In the genomic region with DNA sequence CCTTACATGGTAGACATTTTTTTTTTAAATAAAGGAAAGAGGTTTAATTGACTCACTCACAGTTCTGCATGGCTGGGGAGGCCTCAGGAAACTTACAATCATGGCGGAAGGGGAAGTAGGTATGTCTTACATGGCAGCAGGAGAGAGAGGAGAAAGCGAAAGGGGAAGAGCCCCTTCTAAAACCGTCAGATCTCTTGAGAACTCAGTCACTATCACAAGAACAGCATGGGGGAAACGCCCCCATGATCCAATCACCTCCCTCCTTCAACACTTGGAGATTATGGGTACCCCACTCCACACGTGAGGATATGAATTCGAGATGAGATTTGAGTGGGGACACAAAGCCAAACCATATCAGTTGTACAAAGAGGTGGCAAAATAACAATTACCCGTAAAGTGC, we compare ENCODE assay signal across 18 cellular contexts.
DNase-seq lines count a peak whose midpoint lies in the region; TF ChIP-seq lines count a peak whose summit lies in the region.
"Had no signal": no experiment of that assay in that cellular context is flagged by ENCODE, and none has a peak within 500 bp of the region (broad histone marks: within the 10 kb centered on the region; RNA-seq: fewer than 3 reads in every experiment).

No MANE protein-coding gene starts in this region.

- no peaks in the 10 kb centered on the region for H3K9me2 ChIP-seq in DOHH2 (replicated peaks; ENCODE audit: control insufficient read depth, low read length)

- H3K4me3 Mint-ChIP-seq in nephron progenitor cell, result no peak overlapping the region
- no peak overlapping the region for H3K4me3 Mint-ChIP-seq in CD8-positive, alpha-beta memory T cell
- H3K4me3 Mint-ChIP-seq: H9 had no signal

- no peaks in the 10 kb centered on the region for H3K36me3 Mint-ChIP-seq in nephron progenitor cell (ENCODE audit: low read depth)
- H3K36me3 Mint-ChIP-seq in CD8-positive, alpha-beta memory T cell, result no peaks in the 10 kb centered on the region

- peaks cover 19% of the 10 kb centered on the region; the same call in 1 of the 2 replicates for H3K9me3 ChIP-seq in DOHH2 (ENCODE audit: control insufficient read depth, insufficient read depth, low read length)
- H3K9me3 ChIP-seq in CD8-positive, alpha-beta memory T cell (ENCODE audit: low read length), result no peaks in the 10 kb centered on the region
- H3K9me3 ChIP-seq: BE2C, MG63 had no signal

- peaks cover 47% of the 10 kb centered on the region for H3K4me1 ChIP-seq in DOHH2 (ENCODE audit: control insufficient read depth, low read length)
- no peaks in the 10 kb centered on the region for H3K4me1 ChIP-seq in CD8-positive, alpha-beta memory T cell (ENCODE audit: insufficient read depth, low read length)
- H3K4me1 ChIP-seq: BE2C had no signal

- peak overlapping the region; percentile 75; the same call in 1 of the 2 replicates for H3K27ac ChIP-seq in DOHH2 (ENCODE audit: low read depth, low read length)
- H3K27ac ChIP-seq in CD8-positive, alpha-beta memory T cell (ENCODE audit: low read depth, low read length), result no peak overlapping the region
- H3K27ac ChIP-seq: KMS-11, SK-N-MC had no signal

- H3K27me3 ChIP-seq in DOHH2 (ENCODE audit: control insufficient read depth, low read length), result no peaks in the 10 kb centered on the region
- H3K27me3 ChIP-seq in CD8-positive, alpha-beta memory T cell (ENCODE audit: insufficient read depth, low read length, poor library complexity, severe bottlenecking), result no peaks in the 10 kb centered on the region
- H3K27me3 ChIP-seq: BE2C, MG63 had no signal

- TF ChIP-seq CTCF in DOHH2 (IDR thresholded peaks at IDR 0.05; ENCODE audit: low read depth, low read length, poor library complexity, severe bottlenecking) (no peak), nephron progenitor cell (IDR thresholded peaks at IDR 0.05) (no peak)

- H3K27ac Mint-ChIP-seq in nephron progenitor cell, result peak overlapping the region; percentile 43
- H3K27ac Mint-ChIP-seq in CD8-positive, alpha-beta memory T cell, result no peak overlapping the region
- H3K27ac Mint-ChIP-seq: H9 had no signal

- 0 out of 2 replicates have a peak overlapping the region, but pooled peaks have one; percentile 5 for H3K4me2 ChIP-seq in DOHH2 (ENCODE audit: low read length)
- H3K4me2 ChIP-seq: KMS-11 had no signal

- in situ Hi-C loops in KBM-7 (cut with MboI; ENCODE audit: low pct_unique_long_range_greater_than_20kb, low sequenced_read_pairs), result no loop called here

- no peaks in the 10 kb centered on the region for H4K20me1 ChIP-seq in DOHH2 (ENCODE audit: control insufficient read depth, insufficient read depth, low read depth, low read length)

- no peaks in the 10 kb centered on the region for H3K27me3 Mint-ChIP-seq in nephron progenitor cell (ENCODE audit: low read depth, poor library complexity)
- H3K27me3 Mint-ChIP-seq in CD8-positive, alpha-beta memory T cell, result peaks cover 0 to 4% of the 10 kb centered on the region in 2 donors

- peaks cover 15% of the 10 kb centered on the region for H3K4me1 Mint-ChIP-seq in nephron progenitor cell
- H3K4me1 Mint-ChIP-seq in CD8-positive, alpha-beta memory T cell, result no peaks in the 10 kb centered on the region
- H3K4me1 Mint-ChIP-seq: H9 had no signal

- peak overlapping the region; percentile 27; the same call in 1 of the 2 replicates for H3K4me3 ChIP-seq in DOHH2 (ENCODE audit: low read length)
- H3K4me3 ChIP-seq in CD8-positive, alpha-beta memory T cell (ENCODE audit: low read length), result no peak overlapping the region
- H3K4me3 ChIP-seq: MG63, SK-N-MC had no signal

- H3K36me3 ChIP-seq in DOHH2 (ENCODE audit: control insufficient read depth, low read length), result no peaks in the 10 kb centered on the region
- H3K36me3 ChIP-seq in CD8-positive, alpha-beta memory T cell (ENCODE audit: insufficient read depth, low read length), result no peaks in the 10 kb centered on the region
- H3K36me3 ChIP-seq: BE2C, MG63 had no signal

- POLR2A ChIA-PET in CD8-positive, alpha-beta memory T cell (lab: Charles Lee), result no interaction called here

- DNase-seq in KBM-7 (peak; percentile 60), OCI-M1 (lab: John Stamatoyannopoulos, UW) (peak; percentile 43), nephron progenitor cell (no peak), NCI-H446 (lab: John Stamatoyannopoulos, UW) (no peak), germinal center (ENCODE audit: low spot score) (no peak)
- no peak for DNase-seq in CD8-positive, alpha-beta memory T cell
- DNase-seq: BE2C, DMS 273 treated with DMSO at 0.1 percent for 48 hours, H9, MG63, NCI-H1417 treated with DMSO at 0.1 percent for 48 hours, NCI-H2029, NCI-H2171 treated with DMSO at 0.1 percent for 48 hours, NCI-H524, PC-3 had no signal

- CTCF ChIA-PET in CD8-positive, alpha-beta memory T cell (lab: Charles Lee), result no interaction called here

- no peaks in the 10 kb centered on the region for H3K79me2 ChIP-seq in DOHH2 (ENCODE audit: control insufficient read depth, low read length)

- peaks cover 5% of the 10 kb centered on the region; the same call in 1 of the 2 replicates for H3F3A ChIP-seq in DOHH2 (ENCODE audit: control insufficient read depth, insufficient read depth)

- no peaks in the 10 kb centered on the region for H3K9me3 Mint-ChIP-seq in nephron progenitor cell
- H3K9me3 Mint-ChIP-seq in CD8-positive, alpha-beta memory T cell, result peaks cover 0 to 2% (median 0%) of the 10 kb centered on the region in 5 donors
- H3K9me3 Mint-ChIP-seq: H9 had no signal

Comparison
In these comparisons a context has a peak if more than half of its experiments do, and no peak if none do; other contexts are left out.
1. DNase-seq: peak in KBM-7 (single experiment) and OCI-M1 (single experiment); none in nephron progenitor cell (single experiment), NCI-H446 (0 of 2), CD8-positive, alpha-beta memory T cell (0 of 5) and germinal center (single experiment).